In the genomic region with DNA sequence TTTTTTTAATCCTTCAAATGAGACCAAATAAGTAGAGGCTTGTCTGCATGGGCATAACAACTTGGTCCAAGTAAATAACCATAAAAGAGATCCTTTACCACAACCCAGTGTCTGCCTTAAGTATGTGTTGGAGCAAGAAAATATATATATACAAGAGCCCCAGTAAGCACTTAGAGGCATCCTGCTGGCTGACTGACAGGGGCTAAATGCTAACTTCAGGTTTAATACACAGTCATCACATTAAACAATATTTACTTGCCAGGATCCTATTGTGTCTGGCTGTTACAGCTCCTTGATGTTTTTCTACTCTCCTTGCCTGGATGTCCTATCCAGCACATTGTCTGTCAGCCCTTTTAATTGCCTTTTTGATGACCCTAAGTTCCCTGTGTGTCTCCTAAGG, we compare ENCODE assay signal across 32 cellular contexts. TPM values are rescaled to one million over a fixed set of nuclear protein-coding genes. Genes with fewer than 3 reads are reported as not detected.
"Had no signal": no experiment of that assay in that cellular context is flagged by ENCODE, and none has a peak within 500 bp of the region (broad histone marks: within the 10 kb centered on the region; RNA-seq: fewer than 3 reads in every experiment).

No MANE protein-coding gene starts in this region.

- H3K4me1 ChIP-seq: body of pancreas, esophagus muscularis mucosa, foreskin keratinocyte, gastrocnemius medialis, heart left ventricle had no signal

- DNase-seq: activated B cell treated with CpG ODN at 0.5 μM for 24 hours; activated CD4-positive, alpha-beta T cell treated with anti-CD3 and anti-CD28 coated beads for 48 hours; activated CD4-positive, alpha-beta T cell treated with anti-CD3 and anti-CD28 coated beads, Interleukin-2, amount 50 U/mL, for 1 hour; activated CD4-positive, alpha-beta T cell treated with anti-CD3 and anti-CD28 coated beads, Interleukin-2, amount 50 U/mL, for 48 hours; activated CD8-positive, alpha-beta memory T cell treated with anti-CD3 and anti-CD28 coated beads for 24 hours; activated CD8-positive, alpha-beta T cell treated with anti-CD3 and anti-CD28 coated beads for 36 hours; activated effector memory CD4-positive, alpha-beta T cell treated with Interleukin-2 at 50 U/mL for 16 hours; activated gamma-delta T cell treated with Interleukin-2 at 50 U/mL for 16 hours; activated naive CD4-positive, alpha-beta T cell treated with anti-CD3 and anti-CD28 coated beads, Interleukin-2, amount 50 U/mL, for 16 hours; activated naive CD4-positive, alpha-beta T cell treated with Interleukin-2 at 50 U/mL for 16 hours; activated T-cell treated with anti-CD3 and anti-CD28 coated beads, Interleukin-2, amount 50 U/mL, for 4 hours; amniotic stem cell; anterior cingulate cortex; body of pancreas; caudate nucleus; cortex of kidney; dermis blood vessel endothelial cell; effector CD4-positive, alpha-beta T cell; effector memory CD8-positive, alpha-beta T cell; erythroblast; foreskin keratinocyte; gastrocnemius medialis; glutamatergic neuron; heart left ventricle; T1000; WERI-Rb-1 had no signal

- H3K4me3 ChIP-seq: body of pancreas, esophagus muscularis mucosa, gastrocnemius medialis, heart left ventricle had no signal

- H3K27me3 ChIP-seq: body of pancreas, esophagus muscularis mucosa, gastrocnemius medialis, heart left ventricle had no signal

- H3K4me3 Mint-ChIP-seq: activated B cell treated with CpG ODN at 0.5 μM for 24 hours; activated CD8-positive, alpha-beta T cell treated with anti-CD3 and anti-CD28 coated beads for 36 hours; activated naive CD8-positive, alpha-beta T cell; activated T-cell treated with anti-CD3 and anti-CD28 coated beads, Interleukin-2, amount 50 U/mL, for 4 hours; activated T-helper 17 cell treated with anti-CD3 and anti-CD28 coated beads, Interleukin-2, amount 50 U/mL, for 72 hours; effector memory CD8-positive, alpha-beta T cell; T-helper 2 cell treated with Interferon-gamma antibody and Interleukin-4, amounts not matched to agents 5 μg/mL and 100 μg/mL, for 36 hours had no signal

- FAIRE-seq: colon had no signal

- H3K27ac ChIP-seq: body of pancreas, esophagus muscularis mucosa, foreskin keratinocyte, gastrocnemius medialis, heart left ventricle, WERI-Rb-1 had no signal

- H3K27me3 Mint-ChIP-seq: activated B cell treated with CpG ODN at 0.5 μM for 24 hours had no signal

- H3K36me3 Mint-ChIP-seq: activated naive CD8-positive, alpha-beta T cell had no signal

- H3K36me3 ChIP-seq: esophagus muscularis mucosa, gastrocnemius medialis, heart left ventricle, WERI-Rb-1 had no signal

- H3K4me1 Mint-ChIP-seq: activated T-helper 17 cell treated with anti-CD3 and anti-CD28 coated beads, Interleukin-2, amount 50 U/mL, for 72 hours had no signal

- H3K27ac Mint-ChIP-seq: activated B cell treated with CpG ODN at 0.5 μM for 24 hours; activated CD8-positive, alpha-beta T cell treated with anti-CD3 and anti-CD28 coated beads for 36 hours; activated naive CD8-positive, alpha-beta T cell; activated T-helper 17 cell treated with anti-CD3 and anti-CD28 coated beads, Interleukin-2, amount 50 U/mL, for 72 hours; effector memory CD8-positive, alpha-beta T cell; T-helper 2 cell treated with Interferon-gamma antibody and Interleukin-4, amounts not matched to agents 5 μg/mL and 100 μg/mL, for 36 hours had no signal

- H3K9me3 ChIP-seq: body of pancreas, esophagus muscularis mucosa, gastrocnemius medialis, heart left ventricle had no signal

- H3K9me3 Mint-ChIP-seq: activated B cell treated with CpG ODN at 0.5 μM for 24 hours; activated CD8-positive, alpha-beta T cell treated with anti-CD3 and anti-CD28 coated beads for 36 hours; activated T-cell treated with anti-CD3 and anti-CD28 coated beads, Interleukin-2, amount 50 U/mL, for 4 hours; activated T-helper 17 cell treated with anti-CD3 and anti-CD28 coated beads, Interleukin-2, amount 50 U/mL, for 72 hours; effector memory CD8-positive, alpha-beta T cell; T-helper 2 cell treated with Interferon-gamma antibody and Interleukin-4, amounts not matched to agents 5 μg/mL and 100 μg/mL, for 36 hours had no signal

RNA-seq across cellular contexts. Expression of gene MMP20, which starts 37.5 kb away (rescaled TPM):
- total RNA-seq: activated B cell treated with CpG ODN at 0.5 μM for 24 hours; activated CD8-positive, alpha-beta T cell treated with anti-CD3 and anti-CD28 coated beads for 36 hours; activated T-cell treated with anti-CD3 and anti-CD28 coated beads, Interleukin-2, amount 50 U/mL, for 4 hours; activated T-helper 17 cell treated with anti-CD3 and anti-CD28 coated beads, Interleukin-2, amount 50 U/mL, for 72 hours; body of pancreas; chondrocyte; dermis blood vessel endothelial cell; esophagus muscularis mucosa; foreskin keratinocyte; gastrocnemius medialis; heart left ventricle had no signal

RNA-seq across cellular contexts. Expression of gene MMP27, which starts 43.0 kb away (rescaled TPM):
- total RNA-seq: activated B cell treated with CpG ODN at 0.5 μM for 24 hours; activated CD8-positive, alpha-beta T cell treated with anti-CD3 and anti-CD28 coated beads for 36 hours; activated T-cell treated with anti-CD3 and anti-CD28 coated beads, Interleukin-2, amount 50 U/mL, for 4 hours; activated T-helper 17 cell treated with anti-CD3 and anti-CD28 coated beads, Interleukin-2, amount 50 U/mL, for 72 hours; body of pancreas; chondrocyte; dermis blood vessel endothelial cell; foreskin keratinocyte; gastrocnemius medialis had no signal
